18 cellular contexts compared by ENCODE assay signal in genomic region chr17:10547351-10547750, GRCh38. TPM values are rescaled to one million over a fixed set of nuclear protein-coding genes. Genes with fewer than 3 reads are reported as not detected.
"Had no signal": no experiment of that assay in that cellular context is flagged by ENCODE, and none has a peak within 500 bp of the region (broad histone marks: within the 10 kb centered on the region; RNA-seq: fewer than 3 reads in every experiment).

No MANE protein-coding gene starts in this region.

- H3K4me3 Mint-ChIP-seq: activated naive CD4-positive, alpha-beta T cell treated with anti-CD3 and anti-CD28 coated beads for 36 hours; activated T-helper 17 cell treated with anti-CD3 and anti-CD28 coated beads, Interleukin-2, amount 50 U/mL, for 72 hours; dendritic cell treated with granulocyte-macrophage colony-stimulating factor and Interleukin-4, amounts not matched to agents 40 ng/mL and 50 ng/mL, for 4 days; effector memory CD8-positive, alpha-beta T cell; naive thymus-derived CD4-positive, alpha-beta T cell; stimulated activated naive CD8-positive, alpha-beta T cell treated with anti-CD3 and anti-CD28 coated beads, Interleukin-15, Interleukin-2, amounts not matched to agents 100 ng/mL and 50 ng/mL, for 24 hours; T-cell had no signal

- H3K36me3 ChIP-seq: sigmoid colon, upper lobe of right lung had no signal

- H3K36me3 Mint-ChIP-seq: naive thymus-derived CD4-positive, alpha-beta T cell; T-cell had no signal

- ATAC-seq: activated T-helper 17 cell treated with anti-CD3 and anti-CD28 coated beads, Interleukin-2, amount 50 U/mL, for 72 hours; effector memory CD8-positive, alpha-beta T cell; left colon; naive thymus-derived CD4-positive, alpha-beta T cell; T-cell; upper lobe of right lung had no signal

- H3K9me3 Mint-ChIP-seq: activated naive CD4-positive, alpha-beta T cell treated with anti-CD3 and anti-CD28 coated beads for 36 hours; activated T-helper 17 cell treated with anti-CD3 and anti-CD28 coated beads, Interleukin-2, amount 50 U/mL, for 72 hours; dendritic cell treated with granulocyte-macrophage colony-stimulating factor and Interleukin-4, amounts not matched to agents 40 ng/mL and 50 ng/mL, for 4 days; effector memory CD8-positive, alpha-beta T cell; stimulated activated naive CD8-positive, alpha-beta T cell treated with anti-CD3 and anti-CD28 coated beads, Interleukin-15, Interleukin-2, amounts not matched to agents 100 ng/mL and 50 ng/mL, for 24 hours; T-cell had no signal

- H3K27me3 ChIP-seq: sigmoid colon, upper lobe of right lung had no signal

- DNase-seq: activated CD4-positive, alpha-beta T cell treated with anti-CD3 and anti-CD28 coated beads for 48 hours; activated naive CD4-positive, alpha-beta T cell treated with anti-CD3 and anti-CD28 coated beads for 36 hours; effector memory CD8-positive, alpha-beta T cell; erythroblast; left colon; naive thymus-derived CD4-positive, alpha-beta T cell; sigmoid colon; stimulated activated CD4-positive, alpha-beta T cell treated with anti-CD3 and anti-CD28 coated beads, Interleukin-4, amount 100 ng/mL, for 1 hour; stimulated activated CD8-positive, alpha-beta memory T cell treated with anti-CD3 and anti-CD28 coated beads, Interleukin-4, amount 100 ng/mL, for 48 hours; T-cell; T1000; upper lobe of right lung had no signal

- H3K27ac Mint-ChIP-seq: activated naive CD4-positive, alpha-beta T cell treated with anti-CD3 and anti-CD28 coated beads for 36 hours; activated T-helper 17 cell treated with anti-CD3 and anti-CD28 coated beads, Interleukin-2, amount 50 U/mL, for 72 hours; dendritic cell treated with granulocyte-macrophage colony-stimulating factor and Interleukin-4, amounts not matched to agents 40 ng/mL and 50 ng/mL, for 4 days; effector memory CD8-positive, alpha-beta T cell; naive thymus-derived CD4-positive, alpha-beta T cell; stimulated activated naive CD8-positive, alpha-beta T cell treated with anti-CD3 and anti-CD28 coated beads, Interleukin-15, Interleukin-2, amounts not matched to agents 100 ng/mL and 50 ng/mL, for 24 hours; T-cell had no signal

- H3K4me1 ChIP-seq: upper lobe of right lung had no signal

- H3K4me3 ChIP-seq: lung, sigmoid colon, upper lobe of right lung had no signal

- H3K9me3 ChIP-seq: sigmoid colon, upper lobe of right lung had no signal

- H3K4me1 Mint-ChIP-seq: activated T-helper 17 cell treated with anti-CD3 and anti-CD28 coated beads, Interleukin-2, amount 50 U/mL, for 72 hours; naive thymus-derived CD4-positive, alpha-beta T cell; T-cell had no signal

- H3K27ac ChIP-seq: sigmoid colon, upper lobe of right lung had no signal

RNA-seq across cellular contexts. Expression of gene MYH2, which starts 2.1 kb away (rescaled TPM):
- total RNA-seq: activated naive CD4-positive, alpha-beta T cell treated with anti-CD3 and anti-CD28 coated beads for 36 hours; activated T-helper 17 cell treated with anti-CD3 and anti-CD28 coated beads, Interleukin-2, amount 50 U/mL, for 72 hours; left colon; lung; naive thymus-derived CD4-positive, alpha-beta T cell; pulmonary artery endothelial cell; T-cell had no signal

RNA-seq across cellular contexts. Expression of gene MYH1, which starts 29.0 kb away (rescaled TPM):
- total RNA-seq: activated naive CD4-positive, alpha-beta T cell treated with anti-CD3 and anti-CD28 coated beads for 36 hours; activated T-helper 17 cell treated with anti-CD3 and anti-CD28 coated beads, Interleukin-2, amount 50 U/mL, for 72 hours; left colon; lung; naive thymus-derived CD4-positive, alpha-beta T cell; pulmonary artery endothelial cell; T-cell; temporal lobe had no signal
